13 cellular contexts compared by ENCODE assay signal in genomic region chr15:81914333-81914732, GRCh38.
DNase-seq lines count a peak whose midpoint lies in the region; ATAC-seq and TF ChIP-seq lines count a peak whose summit lies in the region.
"Had no signal": no experiment of that assay in that cellular context is flagged by ENCODE, and none has a peak within 500 bp of the region (broad histone marks: within the 10 kb centered on the region; RNA-seq: fewer than 3 reads in every experiment).

No MANE protein-coding gene starts in this region.

- H3K27ac ChIP-seq in BLaER1 (no peak overlapping the region), right atrium auricular region (peak overlapping the region; percentile 59 to 62), psoas muscle (peak overlapping the region; percentile 26), vagina (no peak overlapping the region), upper lobe of right lung (no peak overlapping the region), GM23338 (ENCODE audit: low read depth) (no peak overlapping the region)

- no peak overlapping the region for H3K9ac ChIP-seq in BLaER1

- ATAC-seq in psoas muscle, result peak in 3 of 4 donors; percentile 15 to 32 (median 15)
- no peak for ATAC-seq in upper lobe of right lung
- ATAC-seq in naive thymus-derived CD8-positive, alpha-beta T cell, result no peak
- ATAC-seq in GM23338, result no peak

- H3K4me3 ChIP-seq in BLaER1 (no peak overlapping the region), right atrium auricular region (no peak overlapping the region), psoas muscle (no peak overlapping the region), vagina (no peak overlapping the region), upper lobe of right lung (no peak overlapping the region), GM23338 (no peak overlapping the region)

- no peak overlapping the region for H2AFZ ChIP-seq in GM23338

- peaks cover 35% of the 10 kb centered on the region for H3K9me3 ChIP-seq in BLaER1
- H3K9me3 ChIP-seq in right atrium auricular region, result peaks cover 0 to 12% of the 10 kb centered on the region in 2 donors
- peaks cover 5% of the 10 kb centered on the region for H3K9me3 ChIP-seq in psoas muscle
- no peaks in the 10 kb centered on the region for H3K9me3 ChIP-seq in vagina
- no peaks in the 10 kb centered on the region for H3K9me3 ChIP-seq in upper lobe of right lung

- H4K20me1 ChIP-seq in BLaER1 (no peaks in the 10 kb centered on the region), GM23338 (replicated peaks; ENCODE audit: insufficient read depth) (no peaks in the 10 kb centered on the region)

- H3K9me3 Mint-ChIP-seq in glutamatergic neuron (ENCODE audit: unreplicated experiment), result peaks cover 20% of the 10 kb centered on the region
- peaks cover 0 to 26% (median 11%) of the 10 kb centered on the region in 9 donors for H3K9me3 Mint-ChIP-seq in naive thymus-derived CD8-positive, alpha-beta T cell
- peaks cover 28% of the 10 kb centered on the region for H3K9me3 Mint-ChIP-seq in GM23338

- 20 to 46% (median 37%) methylated on average over 3 of the region's 3 CpGs for WGBS in psoas muscle, 3 donors

- H3K27ac Mint-ChIP-seq in glutamatergic neuron (ENCODE audit: unreplicated experiment), result peak overlapping the region; percentile 96
- H3K27ac Mint-ChIP-seq in naive thymus-derived CD8-positive, alpha-beta T cell, result no peak overlapping the region
- no peak overlapping the region for H3K27ac Mint-ChIP-seq in GM23338
- H3K27ac Mint-ChIP-seq: CD4-positive, alpha-beta memory T cell had no signal

- intact Hi-C loops in psoas muscle (cut with DNase I) (no loop called here), vagina (cut with DNase I) (no loop called here), upper lobe of right lung (cut with DNase I) (no loop called here)

- H3K9me2 ChIP-seq in GM23338 (ENCODE audit: insufficient read depth), result no peaks in the 10 kb centered on the region; the same call in 1 of the 2 replicates

- no peaks in the 10 kb centered on the region for H3F3A ChIP-seq in GM23338 (replicated peaks; ENCODE audit: low read depth)

- H3K4me3 Mint-ChIP-seq in glutamatergic neuron (ENCODE audit: unreplicated experiment) (peak overlapping the region; percentile 53), GM23338 (no peak overlapping the region)
- H3K4me3 Mint-ChIP-seq in naive thymus-derived CD8-positive, alpha-beta T cell, result no peak overlapping the region

- H3K4me2 ChIP-seq in BLaER1, result 0 out of 2 replicates have a peak overlapping the region, but pooled peaks have one; percentile 19
- no peak overlapping the region for H3K4me2 ChIP-seq in GM23338

- TF ChIP-seq POLR2A in vagina (IDR thresholded peaks at IDR 0.05), result no peak

- POLR2A ChIA-PET in naive thymus-derived CD8-positive, alpha-beta T cell (lab: Charles Lee), result no interaction called here

- H3K4me1 Mint-ChIP-seq in glutamatergic neuron (ENCODE audit: low read depth, unreplicated experiment) (peaks cover 39% of the 10 kb centered on the region), GM23338 (peaks cover 6% of the 10 kb centered on the region; the same call in 2 of the 3 replicates)
- peaks cover 0 to 2% (median 0%) of the 10 kb centered on the region in 4 donors for H3K4me1 Mint-ChIP-seq in naive thymus-derived CD8-positive, alpha-beta T cell
- H3K4me1 Mint-ChIP-seq: CD4-positive, alpha-beta memory T cell had no signal

- H3K27me3 Mint-ChIP-seq in glutamatergic neuron (ENCODE audit: unreplicated experiment) (peaks cover 15% of the 10 kb centered on the region), GM23338 (ENCODE audit: insufficient read depth, low read depth, poor library complexity) (peaks cover 6% of the 10 kb centered on the region)
- H3K27me3 Mint-ChIP-seq in naive thymus-derived CD8-positive, alpha-beta T cell, result peaks cover 0 to 10% (median 0%) of the 10 kb centered on the region in 5 donors
- H3K27me3 Mint-ChIP-seq: CD4-positive, alpha-beta memory T cell had no signal

- H3K4me1 ChIP-seq in BLaER1 (peaks cover 30% of the 10 kb centered on the region), right atrium auricular region (peaks cover 0 to 47% of the 10 kb centered on the region in 2 donors), psoas muscle (peaks cover 21% of the 10 kb centered on the region), vagina (peaks cover 14% of the 10 kb centered on the region), upper lobe of right lung (no peaks in the 10 kb centered on the region), GM23338 (ENCODE audit: insufficient read depth) (peaks cover 12% of the 10 kb centered on the region)

- peaks cover 18% of the 10 kb centered on the region for H3K36me3 Mint-ChIP-seq in glutamatergic neuron (ENCODE audit: unreplicated experiment)
- peaks cover 6 to 9% (median 7%) of the 10 kb centered on the region in 3 donors for H3K36me3 Mint-ChIP-seq in naive thymus-derived CD8-positive, alpha-beta T cell
- H3K36me3 Mint-ChIP-seq in GM23338 (ENCODE audit: low read depth), result peaks cover 23% of the 10 kb centered on the region

- H3K79me2 ChIP-seq in GM23338 (replicated peaks; ENCODE audit: insufficient read depth), result no peaks in the 10 kb centered on the region

- H3K27me3 ChIP-seq in BLaER1, result no peaks in the 10 kb centered on the region
- no peaks in the 10 kb centered on the region for H3K27me3 ChIP-seq in right atrium auricular region
- H3K27me3 ChIP-seq in psoas muscle (ENCODE audit: insufficient read depth in 3 of 3, low read length in 2 of 3), result no peaks in the 10 kb centered on the region
- no peaks in the 10 kb centered on the region for H3K27me3 ChIP-seq in vagina
- no peaks in the 10 kb centered on the region for H3K27me3 ChIP-seq in upper lobe of right lung
- no peaks in the 10 kb centered on the region for H3K27me3 ChIP-seq in GM23338 (ENCODE audit: insufficient read depth)

- H3K36me3 ChIP-seq in BLaER1 (no peaks in the 10 kb centered on the region), right atrium auricular region (no peaks in the 10 kb centered on the region), psoas muscle (ENCODE audit: insufficient read depth in 1 of 2, low read depth in 1 of 2) (no peaks in the 10 kb centered on the region), vagina (no peaks in the 10 kb centered on the region), upper lobe of right lung (no peaks in the 10 kb centered on the region), GM23338 (ENCODE audit: insufficient read depth) (peaks cover 6% of the 10 kb centered on the region; the same call in 1 of the 2 replicates)

- DNase-seq in glutamatergic neuron (no peak), right atrium auricular region (ENCODE audit: low spot score) (no peak), psoas muscle (no peak), vagina (ENCODE audit: extremely low spot score in 2 of 2) (no peak), upper lobe of right lung (no peak), GM23338 (ENCODE audit: low spot score) (no peak)
- DNase-seq in naive thymus-derived CD8-positive, alpha-beta T cell, result no peak
- DNase-seq: CD4-positive, alpha-beta memory T cell; EL; MM.1S; OCI-M1; SIG-M5 had no signal

- TF ChIP-seq CTCF in glutamatergic neuron (IDR thresholded peaks at IDR 0.05; ENCODE audit: partially characterized antibody, unreplicated experiment) (no peak), right atrium auricular region (IDR thresholded peaks at IDR 0.05) (no peak), psoas muscle (IDR thresholded peaks at IDR 0.05) (no peak), vagina (IDR thresholded peaks at IDR 0.05) (no peak), upper lobe of right lung (IDR thresholded peaks at IDR 0.05) (no peak), GM23338 (conservative IDR thresholded peaks at IDR 0.05; ENCODE audit: low read depth in 2 of 2) (no peak)

TF ChIP-seq in GM23338, 12 proteins besides CTCF, POLR2A, EP300 and RAD21 (continues in another document):
- TF ChIP-seq STAT1 (IDR thresholded peaks at IDR 0.05; ENCODE audit: unreplicated experiment) (no peak), EZH2 (IDR thresholded peaks at IDR 0.05; ENCODE audit: low read depth, unreplicated experiment) (no peak), EZH2phosphoT487 (IDR thresholded peaks at IDR 0.05; ENCODE audit: unreplicated experiment) (no peak), NANOG (IDR thresholded peaks at IDR 0.05; ENCODE audit: borderline replicate concordance) (no peak), JUNB (IDR thresholded peaks at IDR 0.05; ENCODE audit: unreplicated experiment) (no peak), CREB1 (CRISPR knock-in tag; IDR thresholded peaks at IDR 0.05; ENCODE audit: low read depth) (no peak), ZNF331 (CRISPR knock-in tag; IDR thresholded peaks at IDR 0.05; ENCODE audit: low read depth) (no peak), ETS1 (IDR thresholded peaks at IDR 0.05) (no peak), REST (IDR thresholded peaks at IDR 0.05; ENCODE audit: unreplicated experiment) (no peak)

Comparison
In these comparisons a context has a peak if more than half of its experiments do, and no peak if none do; other contexts are left out.
1. H3K27ac ChIP-seq: peak in right atrium auricular region (2 of 2) and psoas muscle (single experiment); none in BLaER1 (single experiment), vagina (single experiment), upper lobe of right lung (single experiment) and GM23338 (single experiment).
2. ATAC-seq: peak in psoas muscle (3 of 4); none in upper lobe of right lung (single experiment), naive thymus-derived CD8-positive, alpha-beta T cell (0 of 2) and GM23338 (single experiment).